In the genomic region with DNA sequence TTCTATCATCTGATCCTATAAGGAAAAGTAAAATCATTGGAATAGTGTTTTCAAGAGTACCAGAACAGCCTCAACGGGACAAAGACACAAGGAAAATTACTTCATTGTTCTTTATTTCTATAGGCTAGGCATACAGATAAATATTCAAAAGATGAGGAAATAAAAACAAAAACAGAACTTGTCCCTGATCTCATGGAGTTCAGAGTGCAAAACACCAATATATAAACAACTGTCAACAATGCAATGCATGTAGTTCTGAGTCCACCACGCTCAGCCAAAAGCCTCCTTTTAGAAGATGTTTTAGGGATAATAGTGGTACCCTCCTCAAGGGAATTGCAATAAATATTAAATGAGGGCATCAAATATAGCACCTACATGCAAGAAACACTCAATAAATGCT, we compare ENCODE assay signal across 32 cellular contexts.
"Had no signal": no experiment of that assay in that cellular context is flagged by ENCODE, and none has a peak within 500 bp of the region (broad histone marks: within the 10 kb centered on the region; RNA-seq: fewer than 3 reads in every experiment).

No MANE protein-coding gene starts in this region.

- H3K4me1 ChIP-seq: neural progenitor cell, parathyroid adenoma, suprapubic skin, testis, upper lobe of right lung, uterus had no signal

- DNase-seq: naive thymus-derived CD8-positive, alpha-beta T cell; nephron progenitor cell; occipital lobe; ovary; posterior cingulate gyrus; psoas muscle; right cardiac atrium; spleen; stimulated activated CD4-positive, alpha-beta T cell treated with anti-CD3 and anti-CD28 coated beads, Interleukin-12 subunit alpha, Interleukin-12 subunit beta, amount 100 ng/mL, for 4 hours; stimulated activated CD4-positive, alpha-beta T cell treated with anti-CD3 and anti-CD28 coated beads, Interleukin-1b, Interleukin-23, amount 100 ng/mL, for 48 hours; stimulated activated CD4-positive, alpha-beta T cell treated with anti-CD3 and anti-CD28 coated beads, Interleukin-4, amount 100 ng/mL, for 1 hour; stimulated activated CD4-positive, alpha-beta T cell treated with anti-CD3 and anti-CD28 coated beads, Interleukin-4, amount 100 ng/mL, for 4 hours; stimulated activated CD8-positive, alpha-beta memory T cell treated with anti-CD3 and anti-CD28 coated beads, Interleukin-4, amount 100 ng/mL, for 48 hours; stimulated activated naive CD4-positive, alpha-beta T cell; stimulated activated naive CD8-positive, alpha-beta T cell treated with anti-CD3 and anti-CD28 coated beads, Interleukin-15, amount 100 ng/mL, for 72 hours; stimulated activated naive CD8-positive, alpha-beta T cell treated with anti-CD3 and anti-CD28 coated beads, Interleukin-15, Interleukin-2, amounts not matched to agents 100 U/mL and 50 U/mL, for 24 hours; substantia nigra; testis; tibial artery; transverse colon; upper lobe of right lung; uterus had no signal

- H3K36me3 Mint-ChIP-seq: naive thymus-derived CD8-positive, alpha-beta T cell; natural killer cell treated with Interleukin-12 subunit alpha and Interleukin-12 subunit beta and Interleukin-15 and Interleukin-18, amount 100 ng/mL, for 72 hours; neural progenitor cell; stimulated activated memory B cell treated with anti-CD40 and anti-IgM and Interleukin-4, amounts not matched to agents 10 μg/mL and 1 μg/mL and 100 μg/mL, for 72 hours; type B pancreatic cell had no signal

- H3K36me3 ChIP-seq: neural progenitor cell, ovary, spleen, suprapubic skin, tibial artery, transverse colon, upper lobe of right lung, uterus had no signal

- H3K27ac Mint-ChIP-seq: naive thymus-derived CD8-positive, alpha-beta T cell; natural killer cell treated with Interleukin-12 subunit alpha and Interleukin-12 subunit beta and Interleukin-15 and Interleukin-18, amount 100 ng/mL, for 72 hours; nephron progenitor cell; neural progenitor cell; progenitor cell of endocrine pancreas; stimulated activated memory B cell treated with anti-CD40 and anti-IgM and Interleukin-4, amounts not matched to agents 10 μg/mL and 1 μg/mL and 100 μg/mL, for 72 hours; stimulated activated naive CD8-positive, alpha-beta T cell treated with anti-CD3 and anti-CD28 coated beads, Interleukin-15, amount 100 ng/mL, for 72 hours; type B pancreatic cell had no signal

- H3K4me3 ChIP-seq: neural progenitor cell, ovary, psoas muscle, skin epidermis, smooth muscle cell, spleen, suprapubic skin, testis, tibial artery, transverse colon, upper lobe of right lung, uterus had no signal

- H3K9me3 Mint-ChIP-seq: naive thymus-derived CD8-positive, alpha-beta T cell; natural killer cell treated with Interleukin-12 subunit alpha and Interleukin-12 subunit beta and Interleukin-15 and Interleukin-18, amount 100 ng/mL, for 72 hours; nephron progenitor cell; neural progenitor cell; stimulated activated memory B cell treated with anti-CD40 and anti-IgM and Interleukin-4, amounts not matched to agents 10 μg/mL and 1 μg/mL and 100 μg/mL, for 72 hours; stimulated activated naive CD8-positive, alpha-beta T cell treated with anti-CD3 and anti-CD28 coated beads, Interleukin-15, amount 100 ng/mL, for 72 hours; type B pancreatic cell had no signal

- H3K9me3 ChIP-seq: ovary, psoas muscle, spleen, suprapubic skin, testis, tibial artery, transverse colon, upper lobe of right lung, uterus had no signal

- ATAC-seq: naive thymus-derived CD8-positive, alpha-beta T cell; natural killer cell treated with Interleukin-12 subunit alpha and Interleukin-12 subunit beta and Interleukin-15 and Interleukin-18, amount 100 ng/mL, for 72 hours; psoas muscle; right cardiac atrium; sciatic nerve; stimulated activated memory B cell treated with anti-CD40 and anti-IgM and Interleukin-4, amounts not matched to agents 10 μg/mL and 1 μg/mL and 100 μg/mL, for 72 hours; stimulated activated naive CD8-positive, alpha-beta T cell treated with anti-CD3 and anti-CD28 coated beads, Interleukin-15, amount 100 ng/mL, for 72 hours; stimulated activated naive CD8-positive, alpha-beta T cell treated with anti-CD3 and anti-CD28 coated beads, Interleukin-15, Interleukin-2, amounts not matched to agents 100 U/mL and 50 U/mL, for 24 hours; upper lobe of right lung had no signal

- H3K4me1 Mint-ChIP-seq: stimulated activated memory B cell treated with anti-CD40 and anti-IgM and Interleukin-4, amounts not matched to agents 10 μg/mL and 1 μg/mL and 100 μg/mL, for 72 hours; stimulated activated naive CD8-positive, alpha-beta T cell treated with anti-CD3 and anti-CD28 coated beads, Interleukin-15, amount 100 ng/mL, for 72 hours had no signal

- H3K27me3 Mint-ChIP-seq: natural killer cell treated with Interleukin-12 subunit alpha and Interleukin-12 subunit beta and Interleukin-15 and Interleukin-18, amount 100 ng/mL, for 72 hours; progenitor cell of endocrine pancreas; stimulated activated memory B cell treated with anti-CD40 and anti-IgM and Interleukin-4, amounts not matched to agents 10 μg/mL and 1 μg/mL and 100 μg/mL, for 72 hours; stimulated activated naive CD8-positive, alpha-beta T cell treated with anti-CD3 and anti-CD28 coated beads, Interleukin-15, amount 100 ng/mL, for 72 hours; type B pancreatic cell had no signal

- H3K27ac ChIP-seq: neural progenitor cell, ovary, parathyroid adenoma, psoas muscle, skin epidermis, spleen, suprapubic skin, testis, tibial artery, transverse colon, upper lobe of right lung, uterus had no signal

- H3K27me3 ChIP-seq: neural progenitor cell, ovary, spleen, suprapubic skin, testis, tibial artery, transverse colon, upper lobe of right lung, uterus had no signal

- H3K4me3 Mint-ChIP-seq: naive thymus-derived CD8-positive, alpha-beta T cell; natural killer cell treated with Interleukin-12 subunit alpha and Interleukin-12 subunit beta and Interleukin-15 and Interleukin-18, amount 100 ng/mL, for 72 hours; nephron progenitor cell; neural progenitor cell; stimulated activated memory B cell treated with anti-CD40 and anti-IgM and Interleukin-4, amounts not matched to agents 10 μg/mL and 1 μg/mL and 100 μg/mL, for 72 hours; stimulated activated naive CD8-positive, alpha-beta T cell treated with anti-CD3 and anti-CD28 coated beads, Interleukin-15, amount 100 ng/mL, for 72 hours; type B pancreatic cell had no signal
